9 cellular contexts compared by ENCODE assay signal in the genomic region with DNA sequence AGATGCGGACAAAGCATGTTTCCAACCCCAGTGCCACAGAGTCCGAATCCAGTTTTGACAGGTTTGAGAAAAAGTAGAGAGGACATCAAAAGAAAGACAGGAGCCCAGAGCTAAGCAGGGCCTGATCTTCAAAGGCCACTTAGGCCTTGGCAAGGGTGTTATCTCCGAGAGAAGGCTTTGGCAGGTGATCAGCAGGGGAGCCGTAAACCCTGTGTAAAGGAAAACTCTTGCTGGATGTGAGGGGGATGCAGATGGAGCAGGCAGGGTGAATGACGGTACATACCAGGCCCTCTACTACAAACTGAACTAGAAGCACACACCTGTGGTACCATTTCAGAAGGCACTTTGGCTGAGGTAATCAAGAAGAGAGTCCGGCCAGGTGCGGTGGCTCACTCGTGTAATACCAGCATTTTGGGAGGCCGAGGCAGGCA. TPM values are rescaled to one million over a fixed set of nuclear protein-coding genes. Genes with fewer than 3 reads are reported as not detected.
A peak's percentile ranks its signal among the peaks of the same experiment; 100 is the strongest.
DNase-seq lines count a peak whose midpoint lies in the region; ATAC-seq and TF ChIP-seq lines count a peak whose summit lies in the region.
"Had no signal": no experiment of that assay in that cellular context is flagged by ENCODE, and none has a peak within 500 bp of the region (broad histone marks: within the 10 kb centered on the region; RNA-seq: fewer than 3 reads in every experiment).

No MANE protein-coding gene starts in this region.

- TF ChIP-seq CTCF in liver (IDR thresholded peaks at IDR 0.05; ENCODE audit: low read depth, low read length, missing input control), result no peak
- no peak for TF ChIP-seq CTCF in transverse colon (IDR thresholded peaks at IDR 0.05)

- H3K36me3 ChIP-seq in liver (ENCODE audit: control insufficient read depth in 4 of 4, insufficient read depth in 3 of 4, low read depth in 1 of 4, low read length in 3 of 4) (peaks cover 2 to 19% (median 17%) of the 10 kb centered on the region in 4 donors), transverse colon (peaks cover 0 to 15% (median 5%) of the 10 kb centered on the region in 4 donors)

- CTCF ChIA-PET in activated naive CD4-positive, alpha-beta T cell treated with anti-CD3 and anti-CD28 coated beads, Interleukin-2, amount 10 ng/mL, durations not matched to agents 7 days and 5 days (lab: Charles Lee), result no interaction called here

- no peak for TF ChIP-seq POLR2A in transverse colon (IDR thresholded peaks at IDR 0.05)

- in situ Hi-C loops in transverse colon (cut with MboI; ENCODE audit: low pct_ligation_motif_present in 1 of 4, low pct_unique_long_range_greater_than_20kb in 1 of 4, low sequenced_read_pairs in 3 of 4), result no loop called here

- no peak overlapping the region for H3K9ac ChIP-seq in liver (ENCODE audit: low read depth in 1 of 2, low read length in 2 of 2)

- DNase-seq in activated naive CD4-positive, alpha-beta T cell treated with anti-CD3 and anti-CD28 coated beads, Interleukin-2, amount 10 ng/mL, durations not matched to agents 7 days and 5 days, result no peak
- DNase-seq in activated naive CD4-positive, alpha-beta T cell treated with anti-CD3 and anti-CD28 coated beads, Interleukin-2, amount 50 U/mL, for 16 hours, result no peak
- no peak for DNase-seq in activated naive CD4-positive, alpha-beta T cell treated with anti-CD3 and anti-CD28 coated beads, Interleukin-2, amount 50 U/mL, for 72 hours (ENCODE audit: low spot score in 2 of 2)
- no peak for DNase-seq in transverse colon
- DNase-seq in activated CD4-positive, CD25-positive, alpha-beta regulatory T cell (lab: John Stamatoyannopoulos, UW), result no peak
- DNase-seq: cortex of kidney had no signal

- H3K9me3 Mint-ChIP-seq in activated naive CD4-positive, alpha-beta T cell treated with anti-CD3 and anti-CD28 coated beads, Interleukin-2, amount 10 ng/mL, durations not matched to agents 7 days and 5 days, result no peaks in the 10 kb centered on the region
- no peaks in the 10 kb centered on the region for H3K9me3 Mint-ChIP-seq in activated naive CD4-positive, alpha-beta T cell treated with anti-CD3 and anti-CD28 coated beads, Interleukin-2, amount 50 U/mL, for 72 hours

- H3K4me3 ChIP-seq in liver (ENCODE audit: low read depth in 1 of 3, low read length in 3 of 3) (peak overlapping the region; percentile 34 to 77 (median 67)), transverse colon (no peak overlapping the region)

- peak overlapping the region; percentile 98 for H3K27ac ChIP-seq in liver (ENCODE audit: low read depth in 1 of 2, low read length in 2 of 2)
- peak overlapping the region; percentile 98 to 100 (median 100) for H3K27ac ChIP-seq in transverse colon

- no peak for TF ChIP-seq RAD21 in liver (IDR thresholded peaks at IDR 0.05)

- H3K9me3 ChIP-seq in liver (ENCODE audit: control insufficient read depth in 4 of 4, low read length in 3 of 4) (no peaks in the 10 kb centered on the region), transverse colon (no peaks in the 10 kb centered on the region)

- peak overlapping the region; percentile 92 for H3K4me3 Mint-ChIP-seq in activated naive CD4-positive, alpha-beta T cell treated with anti-CD3 and anti-CD28 coated beads, Interleukin-2, amount 10 ng/mL, durations not matched to agents 7 days and 5 days

- WGBS in liver, result 82% methylated on average over 9 of the region's 9 CpGs
- 78 to 84% methylated on average over 6 to 9 of the region's 9 CpGs for WGBS in transverse colon (ENCODE audit: low coverage in 1 of 2), 2 donors

- intact Hi-C loops in transverse colon (cut with DNase I; ENCODE audit: low total_unique reads), result no loop called here

- peaks cover 40% of the 10 kb centered on the region for H3K36me3 Mint-ChIP-seq in activated naive CD4-positive, alpha-beta T cell treated with anti-CD3 and anti-CD28 coated beads, Interleukin-2, amount 10 ng/mL, durations not matched to agents 7 days and 5 days
- peaks cover 45 to 48% of the 10 kb centered on the region in 2 donors for H3K36me3 Mint-ChIP-seq in activated naive CD4-positive, alpha-beta T cell treated with anti-CD3 and anti-CD28 coated beads, Interleukin-2, amount 50 U/mL, for 72 hours

- peaks cover 0 to 35% (median 28%) of the 10 kb centered on the region in 4 donors for H3K4me1 ChIP-seq in liver (ENCODE audit: control insufficient read depth in 4 of 4, insufficient read depth in 4 of 4, low read length in 3 of 4)
- peaks cover 16 to 34% (median 30%) of the 10 kb centered on the region in 4 donors for H3K4me1 ChIP-seq in transverse colon

- H3K4me1 Mint-ChIP-seq in activated naive CD4-positive, alpha-beta T cell treated with anti-CD3 and anti-CD28 coated beads, Interleukin-2, amount 10 ng/mL, durations not matched to agents 7 days and 5 days, result peaks cover 30% of the 10 kb centered on the region

- H3K27me3 ChIP-seq in liver (ENCODE audit: control insufficient read depth in 4 of 4, insufficient read depth in 4 of 4, low read length in 3 of 4) (no peaks in the 10 kb centered on the region), transverse colon (no peaks in the 10 kb centered on the region)

- peak overlapping the region; percentile 98 for H3K27ac Mint-ChIP-seq in activated naive CD4-positive, alpha-beta T cell treated with anti-CD3 and anti-CD28 coated beads, Interleukin-2, amount 10 ng/mL, durations not matched to agents 7 days and 5 days
- H3K27ac Mint-ChIP-seq in activated naive CD4-positive, alpha-beta T cell treated with anti-CD3 and anti-CD28 coated beads, Interleukin-2, amount 50 U/mL, for 72 hours, result peak overlapping the region; percentile 99 to 100

- no peak for TF ChIP-seq EP300 in transverse colon (IDR thresholded peaks at IDR 0.05; ENCODE audit: low read depth)

- ATAC-seq in activated naive CD4-positive, alpha-beta T cell treated with anti-CD3 and anti-CD28 coated beads, Interleukin-2, amount 50 U/mL, for 72 hours, result no peak
- ATAC-seq in GM19023 (IDR thresholded peaks at IDR 0.05; ENCODE audit: unreplicated experiment), result no peak
- ATAC-seq in GM18870 (IDR thresholded peaks at IDR 0.05; ENCODE audit: unreplicated experiment), result no peak

- peaks cover 11% of the 10 kb centered on the region for H3K27me3 Mint-ChIP-seq in activated naive CD4-positive, alpha-beta T cell treated with anti-CD3 and anti-CD28 coated beads, Interleukin-2, amount 10 ng/mL, durations not matched to agents 7 days and 5 days

TF ChIP-seq in liver, 16 proteins besides CTCF, POLR2A, EP300 and RAD21 (continues in another document):
- TF ChIP-seq SP1 (IDR thresholded peaks at IDR 0.05) (no peak), JUND (IDR thresholded peaks at IDR 0.05) (no peak), TAF1 (conservative IDR thresholded peaks at IDR 0.05) (no peak), EGR1 (IDR thresholded peaks at IDR 0.05; ENCODE audit: low read depth in 2 of 2) (no peak), FOXA2 (IDR thresholded peaks at IDR 0.05) (no peak), YY1 (IDR thresholded peaks at IDR 0.05) (no peak), FOXA1 (IDR thresholded peaks at IDR 0.05) (no peak), RXRA (IDR thresholded peaks at IDR 0.05) (no peak)
- TF ChIP-seq, protein P1, sequence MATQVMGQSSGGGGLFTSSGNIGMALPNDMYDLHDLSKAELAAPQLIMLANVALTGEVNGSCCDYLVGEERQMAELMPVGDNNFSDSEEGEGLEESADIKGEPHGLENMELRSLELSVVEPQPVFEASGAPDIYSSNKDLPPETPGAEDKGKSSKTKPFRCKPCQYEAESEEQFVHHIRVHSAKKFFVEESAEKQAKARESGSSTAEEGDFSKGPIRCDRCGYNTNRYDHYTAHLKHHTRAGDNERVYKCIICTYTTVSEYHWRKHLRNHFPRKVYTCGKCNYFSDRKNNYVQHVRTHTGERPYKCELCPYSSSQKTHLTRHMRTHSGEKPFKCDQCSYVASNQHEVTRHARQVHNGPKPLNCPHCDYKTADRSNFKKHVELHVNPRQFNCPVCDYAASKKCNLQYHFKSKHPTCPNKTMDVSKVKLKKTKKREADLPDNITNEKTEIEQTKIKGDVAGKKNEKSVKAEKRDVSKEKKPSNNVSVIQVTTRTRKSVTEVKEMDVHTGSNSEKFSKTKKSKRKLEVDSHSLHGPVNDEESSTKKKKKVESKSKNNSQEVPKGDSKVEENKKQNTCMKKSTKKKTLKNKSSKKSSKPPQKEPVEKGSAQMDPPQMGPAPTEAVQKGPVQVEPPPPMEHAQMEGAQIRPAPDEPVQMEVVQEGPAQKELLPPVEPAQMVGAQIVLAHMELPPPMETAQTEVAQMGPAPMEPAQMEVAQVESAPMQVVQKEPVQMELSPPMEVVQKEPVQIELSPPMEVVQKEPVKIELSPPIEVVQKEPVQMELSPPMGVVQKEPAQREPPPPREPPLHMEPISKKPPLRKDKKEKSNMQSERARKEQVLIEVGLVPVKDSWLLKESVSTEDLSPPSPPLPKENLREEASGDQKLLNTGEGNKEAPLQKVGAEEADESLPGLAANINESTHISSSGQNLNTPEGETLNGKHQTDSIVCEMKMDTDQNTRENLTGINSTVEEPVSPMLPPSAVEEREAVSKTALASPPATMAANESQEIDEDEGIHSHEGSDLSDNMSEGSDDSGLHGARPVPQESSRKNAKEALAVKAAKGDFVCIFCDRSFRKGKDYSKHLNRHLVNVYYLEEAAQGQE (IDR thresholded peaks at IDR 0.05), result no peak
- TF ChIP-seq, protein P2, sequence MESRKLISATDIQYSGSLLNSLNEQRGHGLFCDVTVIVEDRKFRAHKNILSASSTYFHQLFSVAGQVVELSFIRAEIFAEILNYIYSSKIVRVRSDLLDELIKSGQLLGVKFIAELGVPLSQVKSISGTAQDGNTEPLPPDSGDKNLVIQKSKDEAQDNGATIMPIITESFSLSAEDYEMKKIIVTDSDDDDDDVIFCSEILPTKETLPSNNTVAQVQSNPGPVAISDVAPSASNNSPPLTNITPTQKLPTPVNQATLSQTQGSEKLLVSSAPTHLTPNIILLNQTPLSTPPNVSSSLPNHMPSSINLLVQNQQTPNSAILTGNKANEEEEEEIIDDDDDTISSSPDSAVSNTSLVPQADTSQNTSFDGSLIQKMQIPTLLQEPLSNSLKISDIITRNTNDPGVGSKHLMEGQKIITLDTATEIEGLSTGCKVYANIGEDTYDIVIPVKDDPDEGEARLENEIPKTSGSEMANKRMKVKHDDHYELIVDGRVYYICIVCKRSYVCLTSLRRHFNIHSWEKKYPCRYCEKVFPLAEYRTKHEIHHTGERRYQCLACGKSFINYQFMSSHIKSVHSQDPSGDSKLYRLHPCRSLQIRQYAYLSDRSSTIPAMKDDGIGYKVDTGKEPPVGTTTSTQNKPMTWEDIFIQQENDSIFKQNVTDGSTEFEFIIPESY (IDR thresholded peaks at IDR 0.05), result no peak
- TF ChIP-seq, protein P3, sequence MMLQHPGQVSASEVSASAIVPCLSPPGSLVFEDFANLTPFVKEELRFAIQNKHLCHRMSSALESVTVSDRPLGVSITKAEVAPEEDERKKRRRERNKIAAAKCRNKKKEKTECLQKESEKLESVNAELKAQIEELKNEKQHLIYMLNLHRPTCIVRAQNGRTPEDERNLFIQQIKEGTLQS (IDR thresholded peaks at IDR 0.05), result no peak

RNA-seq across cellular contexts. Expression of a gene that starts 1.4 kb away (rescaled TPM):
- 100 to 1,000 TPM; 925 to 947 TPM for total RNA-seq in activated naive CD4-positive, alpha-beta T cell treated with anti-CD3 and anti-CD28 coated beads, Interleukin-2, amount 50 U/mL, for 72 hours
- total RNA-seq in liver (100 to 1,000 TPM; 505 to 583 TPM), transverse colon (100 to 1,000 TPM; 358 to 910 (median 594) TPM)
- polyA plus RNA-seq in liver, result 100 to 1,000 TPM; 102 to 191 TPM

RNA-seq across cellular contexts. Expression of a gene that starts 56.0 kb away (rescaled TPM):
- not detected for total RNA-seq in activated naive CD4-positive, alpha-beta T cell treated with anti-CD3 and anti-CD28 coated beads, Interleukin-2, amount 50 U/mL, for 72 hours
- total RNA-seq in liver, result not detected
- not detected for polyA plus RNA-seq in liver
- total RNA-seq in transverse colon, result not detected

Comparison
In these comparisons a context has a peak if more than half of its experiments do, and no peak if none do; other contexts are left out.
1. H3K4me3 ChIP-seq: peak in liver (3 of 3); none in transverse colon (0 of 4).